16 cellular contexts compared by ENCODE assay signal in genomic region chr12:53169644-53170043, GRCh38.
"Had no signal": no experiment of that assay in that cellular context is flagged by ENCODE, and none has a peak within 500 bp of the region (broad histone marks: within the 10 kb centered on the region; RNA-seq: fewer than 3 reads in every experiment).

No MANE protein-coding gene starts in this region.

- H3K27me3 ChIP-seq: gastroesophageal sphincter, neutrophil, tibial nerve, uterus had no signal

- DNase-seq: activated CD4-positive, alpha-beta T cell treated with anti-CD3 and anti-CD28 coated beads, Interleukin-2, amount 50 U/mL, for 4 hours; activated T-cell treated with anti-CD3 and anti-CD28 coated beads for 4 hours; hypothalamus; natural killer cell; posterior cingulate gyrus; stimulated activated CD4-positive, alpha-beta T cell treated with anti-CD3 and anti-CD28 coated beads, Interleukin-2, amount 100 ng/mL, for 48 hours; stimulated activated naive CD8-positive, alpha-beta T cell treated with anti-CD3 and anti-CD28 coated beads, Interleukin-15, Interleukin-2, amounts not matched to agents 100 U/mL and 50 U/mL, for 24 hours; substantia nigra; T1000 had no signal

- ATAC-seq: activated naive CD4-positive, alpha-beta T cell treated with anti-CD3 and anti-CD28 coated beads, Interleukin-2, amount 50 U/mL, for 72 hours; gastroesophageal sphincter; natural killer cell; stimulated activated naive CD8-positive, alpha-beta T cell treated with anti-CD3 and anti-CD28 coated beads, Interleukin-15, Interleukin-2, amounts not matched to agents 100 U/mL and 50 U/mL, for 24 hours; WTC11 had no signal

- H3K4me1 ChIP-seq: uterus had no signal

- H3K27ac ChIP-seq: epithelial cell of prostate, gastroesophageal sphincter, neutrophil, tibial nerve, uterus had no signal

- H3K4me3 ChIP-seq: gastroesophageal sphincter, tibial nerve, uterus had no signal

- H3K36me3 ChIP-seq: uterus had no signal

- H3K9me3 ChIP-seq: gastroesophageal sphincter, neutrophil, tibial nerve, uterus had no signal
